In the genomic region with DNA sequence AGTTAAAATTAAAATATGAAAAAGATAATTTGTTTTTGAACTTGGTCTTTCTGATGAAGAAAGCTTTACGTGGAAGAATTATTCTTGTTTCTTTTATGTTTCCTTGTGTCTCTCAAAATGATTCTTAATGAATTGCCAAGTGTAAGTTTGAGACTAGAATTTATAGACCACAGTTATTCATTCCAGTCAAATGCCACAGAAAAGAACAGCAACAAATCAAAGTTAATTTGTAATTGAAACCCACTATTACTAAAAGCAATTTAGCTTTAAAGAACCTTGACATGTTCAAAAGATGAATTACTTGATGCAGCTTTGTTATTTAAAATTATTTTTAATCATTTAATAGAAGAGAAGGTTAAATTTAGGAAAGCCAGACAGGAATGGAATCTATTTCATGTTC, we compare ENCODE assay signal across 37 cellular contexts.
"Had no signal": no experiment of that assay in that cellular context is flagged by ENCODE, and none has a peak within 500 bp of the region (broad histone marks: within the 10 kb centered on the region; RNA-seq: fewer than 3 reads in every experiment).

No MANE protein-coding gene starts in this region.

- H3K27me3 Mint-ChIP-seq: activated B cell treated with CpG ODN at 0.5 μM for 24 hours; activated CD4-positive, alpha-beta memory T cell treated with anti-CD3 and anti-CD28 coated beads for 36 hours; activated CD4-positive, alpha-beta T cell treated with anti-CD3 and anti-CD28 coated beads, Interleukin-2, amount 10 ng/mL, durations not matched to agents 24 days and 14 days; activated CD8-positive, alpha-beta T cell treated with anti-CD3 and anti-CD28 coated beads for 36 hours; activated naive CD8-positive, alpha-beta T cell treated with anti-CD3 and anti-CD28 coated beads for 36 hours; activated T-helper 17 cell treated with anti-CD3 and anti-CD28 coated beads, Interleukin-2, amount 50 U/mL, for 72 hours had no signal

- H3K27me3 ChIP-seq: adrenal gland, body of pancreas, brain microvascular endothelial cell, breast epithelium had no signal

- H3K9me3 ChIP-seq: adrenal gland, body of pancreas, breast epithelium had no signal

- H3K36me3 ChIP-seq: adrenal gland, brain microvascular endothelial cell, breast epithelium had no signal

- H3K4me3 ChIP-seq: adrenal gland, body of pancreas, breast epithelium had no signal

- ATAC-seq: activated CD8-positive, alpha-beta T cell treated with anti-CD3 and anti-CD28 coated beads for 36 hours; activated naive CD4-positive, alpha-beta T cell treated with anti-CD3 and anti-CD28 coated beads, Interleukin-2, amount 50 U/mL, for 72 hours; activated T-cell treated with anti-CD3 and anti-CD28 coated beads, Interleukin-2, amount 50 U/mL, for 4 hours; activated T-cell treated with anti-CD3 and anti-CD28 coated beads, Interleukin-2, amount 50 U/mL, for 72 hours; activated T-helper 17 cell treated with anti-CD3 and anti-CD28 coated beads, Interleukin-2, amount 50 U/mL, for 72 hours; body of pancreas had no signal

- H3K27ac ChIP-seq: adrenal gland, body of pancreas, brain microvascular endothelial cell, breast epithelium, VCaP had no signal

- H3K27ac Mint-ChIP-seq: activated B cell treated with CpG ODN at 0.5 μM for 24 hours; activated CD4-positive, alpha-beta memory T cell treated with anti-CD3 and anti-CD28 coated beads for 36 hours; activated CD4-positive, alpha-beta T cell treated with anti-CD3 and anti-CD28 coated beads, Interleukin-2, amount 10 ng/mL, durations not matched to agents 24 days and 14 days; activated CD8-positive, alpha-beta T cell treated with anti-CD3 and anti-CD28 coated beads for 36 hours; activated naive CD4-positive, alpha-beta T cell treated with anti-CD3 and anti-CD28 coated beads for 36 hours; activated naive CD4-positive, alpha-beta T cell treated with anti-CD3 and anti-CD28 coated beads, Interleukin-2, amount 50 U/mL, for 72 hours; activated naive CD8-positive, alpha-beta T cell treated with anti-CD3 and anti-CD28 coated beads for 36 hours; activated T-cell treated with anti-CD3 and anti-CD28 coated beads, Interleukin-2, amount 50 U/mL, for 72 hours; activated T-helper 1 cell treated with anti-CD3 and anti-CD28 coated beads, Interleukin-12 subunit alpha, Interleukin-12 subunit beta, Interleukin-2, Interleukin-4 antibody, amounts not matched to agents 30 ng/mL and 10 ng/mL and 1 ng/mL, durations not matched to agents 14 hours and 24 hours and 36 hours; activated T-helper 17 cell treated with anti-CD3 and anti-CD28 coated beads, Interleukin-2, amount 50 U/mL, for 72 hours; T-helper 1 cell treated with Interleukin-12 subunit alpha and Interleukin-12 subunit beta and Interleukin-4 antibody, amounts not matched to agents 30 μg/mL and 1 μg/mL, for 36 hours; T-helper 2 cell treated with Interferon-gamma antibody and Interleukin-4, amounts not matched to agents 5 μg/mL and 100 μg/mL, for 36 hours had no signal

- H3K4me1 ChIP-seq: adrenal gland, body of pancreas, breast epithelium had no signal

- H3K4me1 Mint-ChIP-seq: activated B cell treated with CpG ODN at 0.5 μM for 24 hours; activated CD4-positive, alpha-beta T cell treated with anti-CD3 and anti-CD28 coated beads, Interleukin-2, amount 10 ng/mL, durations not matched to agents 24 days and 14 days; activated naive CD8-positive, alpha-beta T cell treated with anti-CD3 and anti-CD28 coated beads for 36 hours; activated T-helper 17 cell treated with anti-CD3 and anti-CD28 coated beads, Interleukin-2, amount 50 U/mL, for 72 hours had no signal

- H3K4me3 Mint-ChIP-seq: activated B cell treated with CpG ODN at 0.5 μM for 24 hours; activated CD4-positive, alpha-beta memory T cell treated with anti-CD3 and anti-CD28 coated beads for 36 hours; activated CD4-positive, alpha-beta T cell treated with anti-CD3 and anti-CD28 coated beads, Interleukin-2, amount 10 ng/mL, durations not matched to agents 24 days and 14 days; activated CD8-positive, alpha-beta T cell treated with anti-CD3 and anti-CD28 coated beads for 36 hours; activated naive CD4-positive, alpha-beta T cell treated with anti-CD3 and anti-CD28 coated beads for 36 hours; activated naive CD8-positive, alpha-beta T cell treated with anti-CD3 and anti-CD28 coated beads for 36 hours; activated T-cell treated with anti-CD3 and anti-CD28 coated beads, Interleukin-2, amount 50 U/mL, for 4 hours; activated T-cell treated with anti-CD3 and anti-CD28 coated beads, Interleukin-2, amount 50 U/mL, for 72 hours; activated T-helper 1 cell treated with anti-CD3 and anti-CD28 coated beads, Interleukin-12 subunit alpha, Interleukin-12 subunit beta, Interleukin-2, Interleukin-4 antibody, amounts not matched to agents 30 ng/mL and 10 ng/mL and 1 ng/mL, durations not matched to agents 14 hours and 24 hours and 36 hours; activated T-helper 17 cell treated with anti-CD3 and anti-CD28 coated beads, Interleukin-2, amount 50 U/mL, for 72 hours; T-helper 1 cell treated with Interleukin-12 subunit alpha and Interleukin-12 subunit beta and Interleukin-4 antibody, amounts not matched to agents 30 μg/mL and 1 μg/mL, for 36 hours; T-helper 2 cell treated with Interferon-gamma antibody and Interleukin-4, amounts not matched to agents 5 μg/mL and 100 μg/mL, for 36 hours had no signal

- H3K36me3 Mint-ChIP-seq: activated CD4-positive, alpha-beta memory T cell treated with anti-CD3 and anti-CD28 coated beads for 36 hours; activated naive CD4-positive, alpha-beta T cell treated with anti-CD3 and anti-CD28 coated beads, Interleukin-2, amount 50 U/mL, for 72 hours; activated naive CD8-positive, alpha-beta T cell treated with anti-CD3 and anti-CD28 coated beads for 36 hours had no signal

- DNase-seq: activated B cell treated with CpG ODN at 0.5 μM for 24 hours; activated CD4-positive, alpha-beta memory T cell treated with anti-CD3 and anti-CD28 coated beads for 36 hours; activated CD4-positive, alpha-beta T cell treated with anti-CD3 and anti-CD28 coated beads for 4 hours; activated CD4-positive, alpha-beta T cell treated with anti-CD3 and anti-CD28 coated beads, Interleukin-2, amount 10 ng/mL, durations not matched to agents 24 days and 14 days; activated CD4-positive, alpha-beta T cell treated with anti-CD3 and anti-CD28 coated beads, Interleukin-2, amount 50 U/mL, for 1 hour; activated CD4-positive, alpha-beta T cell treated with anti-CD3 and anti-CD28 coated beads, Interleukin-2, amount 50 U/mL, for 4 hours; activated CD4-positive, CD25-positive, alpha-beta regulatory T cell treated with anti-CD3 and anti-CD28 coated beads, Interleukin-2, amount 50 U/mL, for 72 hours; activated CD8-positive, alpha-beta memory T cell treated with anti-CD3 and anti-CD28 coated beads, Interleukin-2, amount 50 U/mL, for 4 hours; activated CD8-positive, alpha-beta T cell treated with anti-CD3 and anti-CD28 coated beads for 36 hours; activated effector memory CD4-positive, alpha-beta T cell treated with anti-CD3 and anti-CD28 coated beads, Interleukin-2, amount 50 U/mL, for 16 hours; activated gamma-delta T cell treated with Interleukin-2 at 50 U/mL for 16 hours; activated naive CD4-positive, alpha-beta T cell; activated naive CD4-positive, alpha-beta T cell treated with anti-CD3 and anti-CD28 coated beads for 36 hours; activated naive CD4-positive, alpha-beta T cell treated with anti-CD3 and anti-CD28 coated beads, Interleukin-2, amount 50 U/mL, for 16 hours; activated naive CD8-positive, alpha-beta T cell treated with anti-CD3 and anti-CD28 coated beads for 36 hours; activated T-cell treated with anti-CD3 and anti-CD28 coated beads for 4 hours; activated T-cell treated with anti-CD3 and anti-CD28 coated beads, Interleukin-2, amount 50 U/mL, for 1 hour; activated T-cell treated with anti-CD3 and anti-CD28 coated beads, Interleukin-2, amount 50 U/mL, for 4 hours; activated T-cell treated with anti-CD3 and anti-CD28 coated beads, Interleukin-2, amount 50 U/mL, for 72 hours; adrenal gland; amniotic stem cell; aorta; body of pancreas; brain microvascular endothelial cell; central memory CD4-positive, alpha-beta T cell; T-helper 1 cell; T-helper 2 cell; T-helper 9 cell had no signal

- H3K9me3 Mint-ChIP-seq: activated CD4-positive, alpha-beta T cell treated with anti-CD3 and anti-CD28 coated beads, Interleukin-2, amount 10 ng/mL, durations not matched to agents 24 days and 14 days; activated naive CD4-positive, alpha-beta T cell treated with anti-CD3 and anti-CD28 coated beads for 36 hours; activated naive CD8-positive, alpha-beta T cell treated with anti-CD3 and anti-CD28 coated beads for 36 hours; activated T-helper 1 cell treated with anti-CD3 and anti-CD28 coated beads, Interleukin-12 subunit alpha, Interleukin-12 subunit beta, Interleukin-2, Interleukin-4 antibody, amounts not matched to agents 30 ng/mL and 10 ng/mL and 1 ng/mL, durations not matched to agents 14 hours and 24 hours and 36 hours; T-helper 1 cell treated with Interleukin-12 subunit alpha and Interleukin-12 subunit beta and Interleukin-4 antibody, amounts not matched to agents 30 μg/mL and 1 μg/mL, for 36 hours had no signal

- FAIRE-seq: astrocyte, TTC549 had no signal
